Comparison of ENCODE assay signal across 8 cellular contexts in the genomic region with DNA sequence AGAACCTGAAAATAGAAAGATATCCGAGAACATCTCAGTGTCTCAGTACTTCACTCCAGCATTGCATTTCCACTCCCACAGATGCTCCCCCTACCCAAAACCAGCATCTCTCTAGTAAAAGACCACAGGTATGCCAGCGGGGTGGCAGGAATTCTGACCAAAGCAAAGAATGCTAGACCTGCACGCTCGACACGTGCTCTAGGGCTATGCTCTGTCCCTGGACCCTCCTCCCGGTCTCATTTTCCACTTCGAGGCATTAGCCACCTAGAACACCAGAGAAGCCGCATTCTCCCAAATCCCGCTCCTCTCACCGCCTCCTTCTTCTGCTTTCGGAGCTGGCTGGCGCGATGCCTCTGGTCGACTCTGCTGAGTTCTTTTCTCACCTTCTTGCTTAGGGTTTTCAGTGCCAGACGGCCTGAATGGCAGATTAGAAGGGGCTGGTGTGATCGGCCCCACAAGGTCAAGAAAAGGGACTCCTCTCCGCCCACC. TPM values are rescaled to one million over a fixed set of nuclear protein-coding genes. Genes with fewer than 3 reads are reported as not detected.
DNase-seq lines count a peak whose midpoint lies in the region; ATAC-seq and TF ChIP-seq lines count a peak whose summit lies in the region.

No MANE protein-coding gene starts in this region.

- H3K79me2 ChIP-seq in KMS-11 (ENCODE audit: insufficient read depth, low read depth), result peaks cover 32% of the 10 kb centered on the region

- no peak for ATAC-seq in HG02884 (IDR thresholded peaks at IDR 0.05; ENCODE audit: unreplicated experiment)

- H3K4me3 ChIP-seq in CD8-positive, alpha-beta memory T cell (ENCODE audit: low read length), result peak overlapping the region; percentile 98
- H3K4me3 ChIP-seq in KMS-11 (IDR thresholded peaks at IDR 0.05; ENCODE audit: insufficient read depth, low read depth, low read length) (no peak overlapping the region), colonic mucosa (peak overlapping the region; percentile 64), mononuclear cell (ENCODE audit: low read length) (peak overlapping the region; percentile 87)

- no peaks in the 10 kb centered on the region for H4K20me1 ChIP-seq in KMS-11 (ENCODE audit: insufficient read depth)

- peak overlapping the region; percentile 58 for H2AFZ ChIP-seq in KMS-11 (ENCODE audit: low read depth)

- H3K9me3 ChIP-seq in CD8-positive, alpha-beta memory T cell (ENCODE audit: low read length), result no peaks in the 10 kb centered on the region
- H3K9me3 ChIP-seq in colonic mucosa, result no peaks in the 10 kb centered on the region
- H3K9me3 ChIP-seq in mononuclear cell (ENCODE audit: low read depth, low read length), result no peaks in the 10 kb centered on the region

- H3K27ac Mint-ChIP-seq in CD8-positive, alpha-beta memory T cell, result peak overlapping the region in 7 of 8 donors; percentile 89 to 98 (median 96)

- peaks cover 20% of the 10 kb centered on the region for H3K4me1 ChIP-seq in CD8-positive, alpha-beta memory T cell (ENCODE audit: insufficient read depth, low read length)
- peaks cover 22% of the 10 kb centered on the region for H3K4me1 ChIP-seq in KMS-11 (ENCODE audit: low read depth, poor library complexity, severe bottlenecking)
- H3K4me1 ChIP-seq in colonic mucosa, result peaks cover 5% of the 10 kb centered on the region
- peaks cover 15% of the 10 kb centered on the region for H3K4me1 ChIP-seq in mononuclear cell (ENCODE audit: insufficient read depth, low read length)

- TF ChIP-seq CTCF in KMS-11 (conservative IDR thresholded peaks at IDR 0.05; ENCODE audit: low read depth, low read length), result no peak
- TF ChIP-seq CTCF in colonic mucosa (IDR thresholded peaks at IDR 0.05), result no peak

- CTCF ChIA-PET in CD8-positive, alpha-beta memory T cell (lab: Charles Lee), result interaction anchor here (1.0 to 3.4 kb wide), 7 partner anchors 9 to 281 kb away, joined by 3 to 20 read pairs (median 5); a partner anchor contains a TSS

- H3K9ac ChIP-seq in KMS-11 (peak overlapping the region; percentile 67), colonic mucosa (ENCODE audit: low read depth in 2 of 2, low read length in 2 of 2) (peak overlapping the region; percentile 65 to 95)

- H3K4me1 Mint-ChIP-seq in CD8-positive, alpha-beta memory T cell, result peaks cover 30 to 35% (median 31%) of the 10 kb centered on the region in 3 donors

- POLR2A ChIA-PET in CD8-positive, alpha-beta memory T cell (lab: Charles Lee), result interaction anchor here (0.7 to 3.4 kb wide), 7 partner anchors 12 to 281 kb away, joined by 3 to 24 read pairs (median 5); a partner anchor contains a TSS

- peak overlapping the region in 6 of 7 donors; percentile 93 to 99 (median 98) for H3K4me3 Mint-ChIP-seq in CD8-positive, alpha-beta memory T cell

- no peaks in the 10 kb centered on the region for H3K27me3 ChIP-seq in CD8-positive, alpha-beta memory T cell (ENCODE audit: insufficient read depth, low read length, poor library complexity, severe bottlenecking)
- H3K27me3 ChIP-seq in KMS-11 (ENCODE audit: insufficient read depth, low read depth), result no peaks in the 10 kb centered on the region
- H3K27me3 ChIP-seq in colonic mucosa, result no peaks in the 10 kb centered on the region
- no peaks in the 10 kb centered on the region for H3K27me3 ChIP-seq in mononuclear cell (ENCODE audit: insufficient read depth, low read length)

- peaks cover 43% of the 10 kb centered on the region for H3K36me3 ChIP-seq in CD8-positive, alpha-beta memory T cell (ENCODE audit: insufficient read depth, low read length)
- H3K36me3 ChIP-seq in KMS-11 (ENCODE audit: insufficient read depth), result 0 out of 2 replicates have a peak, but pooled peaks cover 5% of the 10 kb centered on the region
- H3K36me3 ChIP-seq in colonic mucosa, result peaks cover 7% of the 10 kb centered on the region

- peak overlapping the region; percentile 79 for H3K4me2 ChIP-seq in KMS-11

- peaks cover 3 to 7% (median 7%) of the 10 kb centered on the region in 3 donors for H3K36me3 Mint-ChIP-seq in CD8-positive, alpha-beta memory T cell

- intact Hi-C loops in colonic mucosa (cut with DNase I), result loop anchor here (5.0 kb wide), 1 partner anchor 33 kb away; a partner anchor contains a TSS

- H3K27ac ChIP-seq in CD8-positive, alpha-beta memory T cell (ENCODE audit: low read depth, low read length), result peak overlapping the region; percentile 64
- peak overlapping the region; percentile 28; the same call in 1 of the 2 replicates for H3K27ac ChIP-seq in KMS-11
- no peak overlapping the region for H3K27ac ChIP-seq in colonic mucosa

- H3K9me3 Mint-ChIP-seq in CD8-positive, alpha-beta memory T cell, result no peaks in the 10 kb centered on the region

- H3K27me3 Mint-ChIP-seq in CD8-positive, alpha-beta memory T cell, result no peaks in the 10 kb centered on the region

- DNase-seq in CD8-positive, alpha-beta memory T cell, result no peak
- DNase-seq in colonic mucosa (peak; percentile 32), NCI-H1092 (lab: John Stamatoyannopoulos, UW) (no peak), 8988T (no peak), T1000 (lab: John Stamatoyannopoulos, UW) (no peak)

RNA-seq across cellular contexts. Expression of a gene that starts 0.5 kb away (rescaled TPM):
- 10 to 100 TPM; 97.7 to 99.4 TPM for total RNA-seq in CD8-positive, alpha-beta memory T cell
- 22.0 TPM for polyA plus RNA-seq in CD8-positive, alpha-beta memory T cell
- total RNA-seq in colonic mucosa (10 to 100 TPM; 13.7 to 28.5 TPM), mononuclear cell (33.5 TPM)

RNA-seq across cellular contexts. Expression of a gene that starts 1.5 kb away (rescaled TPM):
- 10 to 100 TPM; 39.8 to 43.1 TPM for total RNA-seq in CD8-positive, alpha-beta memory T cell
- polyA plus RNA-seq in CD8-positive, alpha-beta memory T cell, result 16.3 TPM
- total RNA-seq in colonic mucosa (10 to 100 TPM; 26.7 to 27.6 TPM), mononuclear cell (52.9 TPM)

RNA-seq across cellular contexts. Expression of a gene that starts 32.0 kb away (rescaled TPM):
- 10 to 100 TPM; 11.7 to 13.4 TPM for total RNA-seq in CD8-positive, alpha-beta memory T cell
- polyA plus RNA-seq in CD8-positive, alpha-beta memory T cell, result 5.7 TPM
- total RNA-seq in colonic mucosa (10 to 100 TPM in 1 of 2 donors, 1 to 10 TPM in 1; 9.0 to 11.0 TPM), mononuclear cell (2.1 TPM)

RNA-seq across cellular contexts. Expression of a gene that starts 32.2 kb away (rescaled TPM):
- total RNA-seq in CD8-positive, alpha-beta memory T cell, result 10 to 100 TPM; 53.3 to 54.1 TPM
- polyA plus RNA-seq in CD8-positive, alpha-beta memory T cell, result 11.2 TPM
- total RNA-seq in colonic mucosa, result 10 to 100 TPM; 18.3 to 23.6 TPM
- 21.8 TPM for total RNA-seq in mononuclear cell
